Comparison of ENCODE assay signal across 10 cellular contexts in the genomic region with DNA sequence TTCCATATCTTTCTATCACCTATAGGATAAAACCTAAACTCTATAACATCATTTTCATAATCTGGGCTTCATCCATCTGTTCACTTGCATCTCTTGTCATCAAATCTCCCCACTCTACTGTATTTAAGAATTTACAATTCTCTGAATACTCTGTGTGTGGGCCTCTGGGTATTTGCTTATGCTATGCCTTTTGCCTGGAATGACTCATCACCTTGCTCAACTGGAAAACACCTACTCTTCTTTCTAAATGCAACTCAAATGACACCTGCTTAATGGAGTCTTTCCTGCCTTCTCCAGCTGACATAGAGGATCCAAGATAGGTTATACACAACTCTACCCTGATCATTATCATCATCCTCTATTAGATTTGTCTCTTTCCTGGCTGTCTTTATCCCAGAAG.
DNase-seq lines count a peak whose midpoint lies in the region; ATAC-seq, FAIRE-seq and TF ChIP-seq lines count a peak whose summit lies in the region.
"Had no signal": no experiment of that assay in that cellular context is flagged by ENCODE, and none has a peak within 500 bp of the region (broad histone marks: within the 10 kb centered on the region; RNA-seq: fewer than 3 reads in every experiment).

No MANE protein-coding gene starts in this region.

- ATAC-seq in GM21515 (IDR thresholded peaks at IDR 0.05; ENCODE audit: unreplicated experiment) (peak; percentile 91), HG03378 (IDR thresholded peaks at IDR 0.05; ENCODE audit: unreplicated experiment) (peak; percentile 96), esophagus mucosa (peak; percentile 94)

- DNase-seq in GM12891 (ENCODE audit: insufficient read length, low spot score): no peak
- DNase-seq in NCI-H526 treated with DMSO at 0.1 percent for 48 hours (lab: John Stamatoyannopoulos, UW): no peak
- no peak for DNase-seq in inferior parietal cortex (ENCODE audit: extremely low spot score)
- no peak for DNase-seq in OCI-M1 (lab: John Stamatoyannopoulos, UW)
- no peak for DNase-seq in activated CD4-positive, alpha-beta T cell treated with anti-CD3 and anti-CD28 coated beads, Interleukin-2, amount 10 ng/mL, durations not matched to agents 24 days and 14 days
- DNase-seq: dorsolateral prefrontal cortex, NCI-H1092 treated with DMSO at 0.1 percent for 48 hours had no signal

- no peak overlapping the region for H3K27ac Mint-ChIP-seq in activated CD4-positive, alpha-beta T cell treated with anti-CD3 and anti-CD28 coated beads, Interleukin-2, amount 10 ng/mL, durations not matched to agents 24 days and 14 days

- H3K4me1 Mint-ChIP-seq in activated CD4-positive, alpha-beta T cell treated with anti-CD3 and anti-CD28 coated beads, Interleukin-2, amount 10 ng/mL, durations not matched to agents 24 days and 14 days: no peaks in the 10 kb centered on the region

- TF ChIP-seq POLR2A in GM12891 (IDR thresholded peaks at IDR 0.05; ENCODE audit: low read depth, low read length): no peak

- no peaks in the 10 kb centered on the region for H3K27me3 Mint-ChIP-seq in activated CD4-positive, alpha-beta T cell treated with anti-CD3 and anti-CD28 coated beads, Interleukin-2, amount 10 ng/mL, durations not matched to agents 24 days and 14 days

- H3K9me3 Mint-ChIP-seq in activated CD4-positive, alpha-beta T cell treated with anti-CD3 and anti-CD28 coated beads, Interleukin-2, amount 10 ng/mL, durations not matched to agents 24 days and 14 days: peaks cover 5% of the 10 kb centered on the region

- intact Hi-C loops in activated CD4-positive, alpha-beta T cell treated with anti-CD3 and anti-CD28 coated beads, Interleukin-2, amount 10 ng/mL, durations not matched to agents 24 days and 14 days (cut with micrococcal nuclease): no loop called here

- peak; percentile 77 for FAIRE-seq in GM12891 (lab: Jason Lieb, UNC)

- no peaks in the 10 kb centered on the region for H3K36me3 Mint-ChIP-seq in activated CD4-positive, alpha-beta T cell treated with anti-CD3 and anti-CD28 coated beads, Interleukin-2, amount 10 ng/mL, durations not matched to agents 24 days and 14 days (ENCODE audit: low read depth)

- no peak overlapping the region for H3K4me3 Mint-ChIP-seq in activated CD4-positive, alpha-beta T cell treated with anti-CD3 and anti-CD28 coated beads, Interleukin-2, amount 10 ng/mL, durations not matched to agents 24 days and 14 days

TF ChIP-seq in GM12891, 5 proteins besides CTCF, POLR2A, EP300 and RAD21:
- TF ChIP-seq POU2F2 (IDR thresholded peaks at IDR 0.05; ENCODE audit: low read depth, low read length) (peak; percentile 68; the same call in 1 of the 2 replicates), SPI1 (IDR thresholded peaks at IDR 0.05; ENCODE audit: low read depth, low read length) (no peak)
